In genomic region chr10:20858292-20859124, GRCh38 we compare ENCODE assay signal across 10 cellular contexts. TPM values are rescaled to one million over a fixed set of nuclear protein-coding genes. Genes with fewer than 3 reads are reported as not detected.
A peak's percentile ranks its signal among the peaks of the same experiment; 100 is the strongest.
DNase-seq lines count a peak whose midpoint lies in the region; ATAC-seq and TF ChIP-seq lines count a peak whose summit lies in the region.
"Had no signal": no experiment of that assay in that cellular context is flagged by ENCODE, and none has a peak within 500 bp of the region (broad histone marks: within the 10 kb centered on the region; RNA-seq: fewer than 3 reads in every experiment).

No MANE protein-coding gene starts in this region.

- H3K4me3 ChIP-seq in GM23338 (no peak overlapping the region), PC-9 (no peak overlapping the region), transverse colon (no peak overlapping the region)
- H3K4me3 ChIP-seq: HAP-1 had no signal

- H3K4me1 ChIP-seq in GM23338 (ENCODE audit: insufficient read depth) = no peaks in the 10 kb centered on the region
- H3K4me1 ChIP-seq in PC-9 (replicated peaks; ENCODE audit: insufficient read depth) = no peaks in the 10 kb centered on the region
- no peaks in the 10 kb centered on the region for H3K4me1 ChIP-seq in foreskin keratinocyte
- no peaks in the 10 kb centered on the region for H3K4me1 ChIP-seq in transverse colon
- H3K4me1 ChIP-seq: HAP-1 had no signal

- no peak overlapping the region for H3K27ac Mint-ChIP-seq in GM23338
- no peak overlapping the region for H3K27ac Mint-ChIP-seq in activated CD4-positive, alpha-beta T cell treated with anti-CD3 and anti-CD28 coated beads, Interleukin-2, amount 10 ng/mL, durations not matched to agents 24 days and 14 days
- no peak overlapping the region for H3K27ac Mint-ChIP-seq in activated naive CD4-positive, alpha-beta T cell treated with anti-CD3 and anti-CD28 coated beads, Interleukin-2, amount 50 U/mL, for 72 hours
- H3K27ac Mint-ChIP-seq: dendritic cell treated with granulocyte-macrophage colony-stimulating factor and Interleukin-4, amounts not matched to agents 40 ng/mL and 50 ng/mL, for 4 days had no signal

- WGBS in transverse colon (ENCODE audit: low coverage in 1 of 2), 2 donors = 5 to 12% methylated on average over 2 of the region's 2 CpGs

- H3K36me3 ChIP-seq in GM23338 (ENCODE audit: insufficient read depth) = no peaks in the 10 kb centered on the region
- H3K36me3 ChIP-seq in PC-9 (ENCODE audit: low read depth) = no peaks in the 10 kb centered on the region
- H3K36me3 ChIP-seq in transverse colon = no peaks in the 10 kb centered on the region
- H3K36me3 ChIP-seq: HAP-1 had no signal

- H2AFZ ChIP-seq in GM23338 (no peak overlapping the region), PC-9 (no peak overlapping the region)

- no peak overlapping the region for H3K4me2 ChIP-seq in GM23338
- no peak overlapping the region for H3K4me2 ChIP-seq in PC-9

- peak; percentile 13 for DNase-seq in Ammon's horn (ENCODE audit: low spot score)
- peak; percentile 56 for DNase-seq in GM23338 (ENCODE audit: low spot score)
- peak in 1 of 2 experiments; percentile 55 for DNase-seq in PC-9
- peak in 1 of 2 donors; percentile 28 for DNase-seq in foreskin keratinocyte
- DNase-seq in transverse colon = no peak
- no peak for DNase-seq in activated CD4-positive, alpha-beta T cell treated with anti-CD3 and anti-CD28 coated beads, Interleukin-2, amount 10 ng/mL, durations not matched to agents 24 days and 14 days
- no peak for DNase-seq in activated naive CD4-positive, alpha-beta T cell treated with anti-CD3 and anti-CD28 coated beads, Interleukin-2, amount 50 U/mL, for 72 hours (ENCODE audit: low spot score in 2 of 2)

- no peak for ATAC-seq in GM23338
- ATAC-seq in foreskin keratinocyte = peak; percentile 55
- no peak for ATAC-seq in HG03571 (IDR thresholded peaks at IDR 0.05; ENCODE audit: unreplicated experiment)
- ATAC-seq in activated naive CD4-positive, alpha-beta T cell treated with anti-CD3 and anti-CD28 coated beads, Interleukin-2, amount 50 U/mL, for 72 hours = no peak

- intact Hi-C loops in PC-9 (cut with micrococcal nuclease; ENCODE audit: unreplicated experiment) = loop anchor here (1.0 to 5.0 kb wide), 2 partner anchors 219 to 1095 kb away; no protein-coding TSS in a partner anchor
- intact Hi-C loops in transverse colon (cut with DNase I; ENCODE audit: low total_unique reads) = no loop called here
- intact Hi-C loops in activated CD4-positive, alpha-beta T cell treated with anti-CD3 and anti-CD28 coated beads, Interleukin-2, amount 10 ng/mL, durations not matched to agents 24 days and 14 days (cut with micrococcal nuclease) = no loop called here

- no peak for TF ChIP-seq EP300 in transverse colon (IDR thresholded peaks at IDR 0.05; ENCODE audit: low read depth)

- H4K20me1 ChIP-seq in GM23338 (replicated peaks; ENCODE audit: insufficient read depth) (no peaks in the 10 kb centered on the region), PC-9 (ENCODE audit: insufficient read depth) (no peaks in the 10 kb centered on the region)

- no TSS peak for BruUV-seq in PC-9 (replicated peaks; lab: Mats Ljungman, UMichigan)

- H3K79me2 ChIP-seq in GM23338 (replicated peaks; ENCODE audit: insufficient read depth) (no peaks in the 10 kb centered on the region), PC-9 (ENCODE audit: low read depth) (no peaks in the 10 kb centered on the region)

- no peaks in the 10 kb centered on the region for H3K9me3 ChIP-seq in PC-9 (ENCODE audit: insufficient read depth, low read depth)
- H3K9me3 ChIP-seq in transverse colon = no peaks in the 10 kb centered on the region
- H3K9me3 ChIP-seq: HAP-1 had no signal

- TF ChIP-seq POLR2A in transverse colon (IDR thresholded peaks at IDR 0.05) = no peak

- no peak overlapping the region for H3K4me3 Mint-ChIP-seq in GM23338
- no peak overlapping the region for H3K4me3 Mint-ChIP-seq in activated CD4-positive, alpha-beta T cell treated with anti-CD3 and anti-CD28 coated beads, Interleukin-2, amount 10 ng/mL, durations not matched to agents 24 days and 14 days
- H3K4me3 Mint-ChIP-seq: dendritic cell treated with granulocyte-macrophage colony-stimulating factor and Interleukin-4, amounts not matched to agents 40 ng/mL and 50 ng/mL, for 4 days had no signal

- peaks cover under 1% of the 10 kb centered on the region; the same call in 1 of the 3 replicates for H3K9me3 Mint-ChIP-seq in GM23338
- no peaks in the 10 kb centered on the region for H3K9me3 Mint-ChIP-seq in activated CD4-positive, alpha-beta T cell treated with anti-CD3 and anti-CD28 coated beads, Interleukin-2, amount 10 ng/mL, durations not matched to agents 24 days and 14 days
- peaks cover 0 to 6% of the 10 kb centered on the region in 2 donors for H3K9me3 Mint-ChIP-seq in activated naive CD4-positive, alpha-beta T cell treated with anti-CD3 and anti-CD28 coated beads, Interleukin-2, amount 50 U/mL, for 72 hours
- H3K9me3 Mint-ChIP-seq: dendritic cell treated with granulocyte-macrophage colony-stimulating factor and Interleukin-4, amounts not matched to agents 40 ng/mL and 50 ng/mL, for 4 days had no signal

- H3K36me3 Mint-ChIP-seq in GM23338 (ENCODE audit: low read depth) = 0 out of 3 replicates have a peak, but pooled peaks cover under 1% of the 10 kb centered on the region
- H3K36me3 Mint-ChIP-seq in activated CD4-positive, alpha-beta T cell treated with anti-CD3 and anti-CD28 coated beads, Interleukin-2, amount 10 ng/mL, durations not matched to agents 24 days and 14 days (ENCODE audit: low read depth) = no peaks in the 10 kb centered on the region
- H3K36me3 Mint-ChIP-seq in activated naive CD4-positive, alpha-beta T cell treated with anti-CD3 and anti-CD28 coated beads, Interleukin-2, amount 50 U/mL, for 72 hours = no peaks in the 10 kb centered on the region

- H3K27ac ChIP-seq in GM23338 (ENCODE audit: low read depth) (no peak overlapping the region), PC-9 (no peak overlapping the region), foreskin keratinocyte (no peak overlapping the region), transverse colon (no peak overlapping the region)

- TF ChIP-seq CTCF in GM23338 (conservative IDR thresholded peaks at IDR 0.05; ENCODE audit: low read depth in 2 of 2) = peak in 1 of 2 experiments; percentile 88
- TF ChIP-seq CTCF in PC-9 (conservative IDR thresholded peaks at IDR 0.05) = peak; percentile 73
- peak; percentile 74 for TF ChIP-seq CTCF in foreskin keratinocyte (conservative IDR thresholded peaks at IDR 0.05)
- peak; percentile 24 to 41 (median 31) for TF ChIP-seq CTCF in transverse colon (IDR thresholded peaks at IDR 0.05)

- CTCF ChIA-PET in PC-9 (lab: Charles Lee) = no interaction called here

- H3F3A ChIP-seq in GM23338 (replicated peaks; ENCODE audit: low read depth) (no peaks in the 10 kb centered on the region), PC-9 (ENCODE audit: insufficient read depth, low read depth) (0 out of 2 replicates have a peak, but pooled peaks cover 3% of the 10 kb centered on the region)

- POLR2A ChIA-PET in PC-9 (lab: Charles Lee; ENCODE audit: unreplicated experiment) = no interaction called here

- in situ Hi-C loops in transverse colon (cut with MboI; ENCODE audit: low pct_ligation_motif_present in 1 of 4, low pct_unique_long_range_greater_than_20kb in 1 of 4, low sequenced_read_pairs in 3 of 4) = loop anchor here in 3 of 4 donors (25.0 kb wide), 1 partner anchor 404 kb away; no protein-coding TSS in a partner anchor

- H3K9me2 ChIP-seq in GM23338 (ENCODE audit: insufficient read depth) (no peaks in the 10 kb centered on the region), PC-9 (ENCODE audit: insufficient read depth) (no peaks in the 10 kb centered on the region)

- H3K27me3 ChIP-seq in GM23338 (ENCODE audit: insufficient read depth) (no peaks in the 10 kb centered on the region), PC-9 (ENCODE audit: insufficient read depth, low read depth) (no peaks in the 10 kb centered on the region), foreskin keratinocyte (no peaks in the 10 kb centered on the region), transverse colon (no peaks in the 10 kb centered on the region)

- peaks cover under 1% of the 10 kb centered on the region; the same call in 2 of the 3 replicates for H3K4me1 Mint-ChIP-seq in GM23338
- H3K4me1 Mint-ChIP-seq in activated CD4-positive, alpha-beta T cell treated with anti-CD3 and anti-CD28 coated beads, Interleukin-2, amount 10 ng/mL, durations not matched to agents 24 days and 14 days = no peaks in the 10 kb centered on the region

- H3K27me3 Mint-ChIP-seq in GM23338 (ENCODE audit: insufficient read depth, low read depth, poor library complexity) = no peaks in the 10 kb centered on the region
- H3K27me3 Mint-ChIP-seq in activated CD4-positive, alpha-beta T cell treated with anti-CD3 and anti-CD28 coated beads, Interleukin-2, amount 10 ng/mL, durations not matched to agents 24 days and 14 days = no peaks in the 10 kb centered on the region
- H3K27me3 Mint-ChIP-seq: dendritic cell treated with granulocyte-macrophage colony-stimulating factor and Interleukin-4, amounts not matched to agents 40 ng/mL and 50 ng/mL, for 4 days had no signal

TF ChIP-seq in GM23338, 12 proteins besides CTCF, POLR2A, EP300 and RAD21:
- no peak for TF ChIP-seq ETS1 (IDR thresholded peaks at IDR 0.05)

RNA-seq across cellular contexts. Expression of gene NEBL, which starts 38.6 kb away (rescaled TPM):
- total RNA-seq in GM23338 (2014; rRNA removed; shearing (Covaris generic)) = 9.5 and 11.4 TPM in 2 replicates
- 2.3 and 2.6 TPM in 2 replicates for polyA plus RNA-seq in GM23338 (2016; fragmentation: Nextera tagmentation; extraction: Ambion mirVana)
- 21.9 and 22.6 TPM in 2 replicates for total RNA-seq in PC-9 (2021)
- total RNA-seq in foreskin keratinocyte = 0.17 and 0.32 TPM in 2 replicates
- polyA plus RNA-seq in foreskin keratinocyte = 0.08 and 0.09 TPM in 2 replicates
- total RNA-seq in transverse colon = 10 to 100 TPM in 3 of 4 donors, 1 to 10 TPM in 1; 6.0 to 14.0 (median 12.1) TPM
- 0.42 and 0.59 TPM in 2 replicates for total RNA-seq in activated CD4-positive, alpha-beta T cell treated with anti-CD3 and anti-CD28 coated beads, Interleukin-2, amount 10 ng/mL, durations not matched to agents 24 days and 14 days
- total RNA-seq in activated naive CD4-positive, alpha-beta T cell treated with anti-CD3 and anti-CD28 coated beads, Interleukin-2, amount 50 U/mL, for 72 hours = 1 to 10 TPM in 1 of 2 donors, under 1 TPM in 1; 0.02 to 3.0 TPM

Comparison
In these comparisons a context has a peak if more than half of its experiments do, and no peak if none do; other contexts are left out.
1. DNase-seq: peak in Ammon's horn (single experiment) and GM23338 (single experiment); none in transverse colon (single experiment), activated CD4-positive, alpha-beta T cell treated with anti-CD3 and anti-CD28 coated beads, Interleukin-2, amount 10 ng/mL, durations not matched to agents 24 days and 14 days (single experiment) and activated naive CD4-positive, alpha-beta T cell treated with anti-CD3 and anti-CD28 coated beads, Interleukin-2, amount 50 U/mL, for 72 hours (0 of 2).